Comparison of ENCODE assay signal across 7 cellular contexts in the genomic region with DNA sequence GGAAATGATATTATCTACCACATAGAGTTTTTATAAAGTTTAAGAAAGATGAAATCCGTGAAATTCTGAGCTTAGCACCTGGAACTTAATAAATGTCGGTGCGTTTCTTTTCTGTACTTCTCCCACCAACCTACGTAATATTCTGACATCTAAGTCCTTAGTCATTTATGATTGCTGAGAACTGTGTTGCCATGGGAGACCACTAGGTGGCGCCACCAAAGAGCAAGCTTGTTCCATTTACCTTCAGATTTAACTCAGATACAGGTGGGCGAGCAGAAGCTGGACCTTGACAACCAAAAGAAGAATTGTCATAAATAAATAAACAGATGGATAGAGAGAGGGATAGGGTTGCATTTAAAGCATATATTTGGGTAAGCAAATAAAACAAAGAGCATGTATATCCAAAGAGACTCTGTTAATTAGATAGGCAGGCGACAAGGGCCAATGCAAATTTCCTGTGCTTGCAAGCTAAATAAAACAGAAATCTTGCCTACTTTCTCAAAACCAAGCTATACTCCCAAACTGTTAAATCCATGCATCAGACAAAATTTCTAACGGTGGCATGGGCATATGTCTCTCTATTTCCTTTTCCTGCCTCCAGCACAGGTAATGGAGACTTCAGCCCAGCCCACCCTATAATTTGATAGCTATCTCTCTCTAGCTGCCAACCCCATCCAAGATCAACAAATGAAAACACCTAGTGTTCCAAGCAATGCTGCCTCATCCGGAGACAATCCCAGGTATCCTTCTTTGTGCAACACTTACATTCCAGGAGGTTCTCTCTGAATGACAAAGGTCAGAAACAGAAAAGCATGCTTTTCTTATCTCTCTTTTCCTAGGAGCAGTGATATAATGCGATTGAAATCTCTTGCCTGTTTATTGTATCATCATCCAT.
DNase-seq lines count a peak whose midpoint lies in the region; ATAC-seq and TF ChIP-seq lines count a peak whose summit lies in the region.

No MANE protein-coding gene starts in this region.

- no peaks in the 10 kb centered on the region for H3K27me3 Mint-ChIP-seq in brain

- H3K4me3 Mint-ChIP-seq in brain, result no peak overlapping the region

- H3K4me1 Mint-ChIP-seq in brain, result peaks cover 23% of the 10 kb centered on the region

- H3K4me2 ChIP-seq in DND-41 (ENCODE audit: insufficient read depth, low read length), result no peak overlapping the region

- peaks cover 0 to 10% (median 3%) of the 10 kb centered on the region in 5 experiments for H3K9me3 Mint-ChIP-seq in brain

- no peak for TF ChIP-seq EP300 in ovary (IDR thresholded peaks at IDR 0.05)

- H3K36me3 ChIP-seq in DND-41 (ENCODE audit: insufficient read depth, low read length) (no peaks in the 10 kb centered on the region), lower lobe of right lung (no peaks in the 10 kb centered on the region), ovary (no peaks in the 10 kb centered on the region)

- H3K79me2 ChIP-seq in DND-41 (ENCODE audit: insufficient read depth, low read length), result no peaks in the 10 kb centered on the region

- H4K20me1 ChIP-seq in DND-41 (ENCODE audit: insufficient read depth, low read length), result no peaks in the 10 kb centered on the region

- H3K9me3 ChIP-seq in DND-41 (ENCODE audit: insufficient read depth, low read length, severe bottlenecking), result no peaks in the 10 kb centered on the region
- no peaks in the 10 kb centered on the region for H3K9me3 ChIP-seq in lower lobe of right lung
- no peaks in the 10 kb centered on the region for H3K9me3 ChIP-seq in ovary

- ATAC-seq in DND-41 (ENCODE audit: insufficient read depth, low read depth) (0 out of 3 replicates have a peak, but pooled peaks have one; percentile 37), GM19452 (IDR thresholded peaks at IDR 0.05; ENCODE audit: unreplicated experiment) (peak; percentile 64), lower lobe of right lung (no peak)

- no peaks in the 10 kb centered on the region for H3K27me3 ChIP-seq in DND-41 (ENCODE audit: insufficient read depth, low read length, poor library complexity)
- H3K27me3 ChIP-seq in lower lobe of right lung (ENCODE audit: low read depth), result no peaks in the 10 kb centered on the region
- no peaks in the 10 kb centered on the region for H3K27me3 ChIP-seq in ovary

- H3K27ac ChIP-seq in DND-41 (ENCODE audit: low read length), result no peak overlapping the region
- no peak overlapping the region for H3K27ac ChIP-seq in lower lobe of right lung
- no peak overlapping the region for H3K27ac ChIP-seq in ovary

- no peak overlapping the region for H3K9ac ChIP-seq in DND-41 (ENCODE audit: low read depth, low read length)

- no peaks in the 10 kb centered on the region for H3K36me3 Mint-ChIP-seq in brain

- 77 to 82% (median 80%) methylated on average over 10 of the region's 10 CpGs for WGBS in ovary, 3 donors

- TF ChIP-seq POLR2A in ovary (IDR thresholded peaks at IDR 0.05), result no peak

- H3K4me3 ChIP-seq in DND-41 (ENCODE audit: low read depth in 1 of 2, low read length in 2 of 2) (no peak overlapping the region), lower lobe of right lung (no peak overlapping the region), ovary (no peak overlapping the region)

- peak; percentile 49 for DNase-seq in DND-41
- peak; percentile 27 for DNase-seq in NCI-H1694 (lab: John Stamatoyannopoulos, UW)
- peak; percentile 55 for DNase-seq in lower lobe of right lung
- no peak for DNase-seq in hippocampal formation (lab: John Stamatoyannopoulos, UW)
- no peak for DNase-seq in ovary

- peak overlapping the region in 3 of 5 experiments; percentile 6 to 72 (median 52) for H3K27ac Mint-ChIP-seq in brain

- intact Hi-C loops in lower lobe of right lung (cut with DNase I) (no loop called here), ovary (cut with DNase I) (no loop called here)

- TF ChIP-seq CTCF in DND-41 (IDR thresholded peaks at IDR 0.05; ENCODE audit: borderline replicate concordance, extremely low read depth, low read length, poor library complexity, severe bottlenecking) (peak; percentile 85), brain (conservative IDR thresholded peaks at IDR 0.05) (peak; percentile 31 to 77), lower lobe of right lung (IDR thresholded peaks at IDR 0.05) (peak; percentile 65), ovary (IDR thresholded peaks at IDR 0.05) (no peak)

- H2AFZ ChIP-seq in DND-41 (ENCODE audit: low read depth, low read length), result no peak overlapping the region

- no peaks in the 10 kb centered on the region for H3K4me1 ChIP-seq in DND-41 (ENCODE audit: insufficient read depth, low read length)
- peaks cover 10% of the 10 kb centered on the region for H3K4me1 ChIP-seq in lower lobe of right lung
- H3K4me1 ChIP-seq in ovary (ENCODE audit: insufficient read depth), result peaks cover 4% of the 10 kb centered on the region

Comparison
In these comparisons a context has a peak if more than half of its experiments do, and no peak if none do; other contexts are left out.
1. ATAC-seq: peak in DND-41 (single experiment) and GM19452 (single experiment); none in lower lobe of right lung (0 of 2).
2. DNase-seq: peak in DND-41 (single experiment), NCI-H1694 (single experiment) and lower lobe of right lung (single experiment); none in hippocampal formation (0 of 2) and ovary (0 of 5).
3. CTCF ChIP-seq: peak in DND-41 (single experiment), brain (2 of 2) and lower lobe of right lung (single experiment); none in ovary (0 of 3).